ENCODE assay signal across 8 cellular contexts in genomic region chr3:153927107-153927506, GRCh38.
A peak's percentile ranks its signal among the peaks of the same experiment; 100 is the strongest.
DNase-seq lines count a peak whose midpoint lies in the region; ATAC-seq and TF ChIP-seq lines count a peak whose summit lies in the region.

No MANE protein-coding gene starts in this region.

- ATAC-seq in left cardiac atrium, result peak; percentile 41 to 90
- ATAC-seq in upper lobe of right lung, result peak; percentile 57
- ATAC-seq in activated CD8-positive, alpha-beta T cell treated with anti-CD3 and anti-CD28 coated beads, Interleukin-2, amount 10 ng/mL, durations not matched to agents 7 days and 5 days, result no peak

- H3K27ac ChIP-seq in right atrium auricular region (no peak overlapping the region), MM.1S (ENCODE audit: low read length) (no peak overlapping the region), esophagus muscularis mucosa (replicated peaks in 1 of 4) (no peak overlapping the region), upper lobe of right lung (no peak overlapping the region)

- H2AFZ ChIP-seq in MM.1S (ENCODE audit: low read length), result no peak overlapping the region

- no peaks in the 10 kb centered on the region for H3F3A ChIP-seq in MM.1S (ENCODE audit: insufficient read depth, low read length)

- H3K9me3 ChIP-seq in right atrium auricular region, result no peaks in the 10 kb centered on the region
- no peaks in the 10 kb centered on the region for H3K9me3 ChIP-seq in MM.1S (replicated peaks; ENCODE audit: insufficient read depth, low read length)
- no peaks in the 10 kb centered on the region for H3K9me3 ChIP-seq in esophagus muscularis mucosa
- H3K9me3 ChIP-seq in upper lobe of right lung, result no peaks in the 10 kb centered on the region

- WGBS in esophagus muscularis mucosa, result 48% methylated on average over 5 of the region's 5 CpGs

- no peaks in the 10 kb centered on the region for H3K79me2 ChIP-seq in MM.1S (ENCODE audit: low read length)

- H3K36me3 Mint-ChIP-seq in activated CD8-positive, alpha-beta T cell treated with anti-CD3 and anti-CD28 coated beads, Interleukin-2, amount 10 ng/mL, durations not matched to agents 7 days and 5 days (ENCODE audit: low read depth), result no peaks in the 10 kb centered on the region

- DNase-seq in left cardiac atrium, result no peak
- DNase-seq in right atrium auricular region (ENCODE audit: low spot score), result no peak
- peak; percentile 36 for DNase-seq in MM.1S
- no peak for DNase-seq in esophagus muscularis mucosa (ENCODE audit: extremely low spot score)
- no peak for DNase-seq in upper lobe of right lung
- DNase-seq in activated CD8-positive, alpha-beta T cell treated with anti-CD3 and anti-CD28 coated beads, Interleukin-2, amount 10 ng/mL, durations not matched to agents 7 days and 5 days, result no peak
- DNase-seq in GOT3 (lab: John Stamatoyannopoulos, UW), result no peak
- no peak for DNase-seq in GM19240 (ENCODE audit: insufficient read length, low spot score)

- no peak for TF ChIP-seq POLR2A in esophagus muscularis mucosa (IDR thresholded peaks at IDR 0.05; ENCODE audit: low read depth)

- H3K4me3 Mint-ChIP-seq in activated CD8-positive, alpha-beta T cell treated with anti-CD3 and anti-CD28 coated beads, Interleukin-2, amount 10 ng/mL, durations not matched to agents 7 days and 5 days, result no peak overlapping the region

- no peaks in the 10 kb centered on the region for H3K9me3 Mint-ChIP-seq in activated CD8-positive, alpha-beta T cell treated with anti-CD3 and anti-CD28 coated beads, Interleukin-2, amount 10 ng/mL, durations not matched to agents 7 days and 5 days (ENCODE audit: insufficient read depth)

- no peaks in the 10 kb centered on the region for H3K36me3 ChIP-seq in right atrium auricular region
- H3K36me3 ChIP-seq in MM.1S (replicated peaks; ENCODE audit: insufficient read depth, low read length), result no peaks in the 10 kb centered on the region
- H3K36me3 ChIP-seq in esophagus muscularis mucosa, result no peaks in the 10 kb centered on the region
- no peaks in the 10 kb centered on the region for H3K36me3 ChIP-seq in upper lobe of right lung

- TF ChIP-seq EP300 in esophagus muscularis mucosa (IDR thresholded peaks at IDR 0.05), result no peak

- no peak overlapping the region for H3K27ac Mint-ChIP-seq in activated CD8-positive, alpha-beta T cell treated with anti-CD3 and anti-CD28 coated beads, Interleukin-2, amount 10 ng/mL, durations not matched to agents 7 days and 5 days

- intact Hi-C loops in left cardiac atrium (cut with DNase I), result no loop called here
- intact Hi-C loops in esophagus muscularis mucosa (cut with DNase I), result no loop called here
- intact Hi-C loops in upper lobe of right lung (cut with DNase I), result no loop called here

- TF ChIP-seq CTCF in right atrium auricular region (IDR thresholded peaks at IDR 0.05) (peak in 1 of 2 donors; percentile 21), MM.1S (IDR thresholded peaks at IDR 0.05; ENCODE audit: low read length) (peak; percentile 13; the same call in 1 of the 2 replicates), esophagus muscularis mucosa (IDR thresholded peaks at IDR 0.05) (peak; percentile 6 to 26 (median 19)), upper lobe of right lung (IDR thresholded peaks at IDR 0.05) (peak; percentile 29)

- H3K4me1 ChIP-seq in right atrium auricular region (no peaks in the 10 kb centered on the region), MM.1S (ENCODE audit: low read length) (no peaks in the 10 kb centered on the region), esophagus muscularis mucosa (peaks cover 0 to 4% (median 0%) of the 10 kb centered on the region in 4 donors), upper lobe of right lung (no peaks in the 10 kb centered on the region)

- H3K4me2 ChIP-seq in MM.1S (ENCODE audit: low read depth, low read length), result no peak overlapping the region

- H3K4me3 ChIP-seq in right atrium auricular region, result no peak overlapping the region
- no peak overlapping the region for H3K4me3 ChIP-seq in MM.1S (ENCODE audit: low read length)
- H3K4me3 ChIP-seq in esophagus muscularis mucosa, result no peak overlapping the region
- H3K4me3 ChIP-seq in upper lobe of right lung, result no peak overlapping the region

- H3K27me3 Mint-ChIP-seq in activated CD8-positive, alpha-beta T cell treated with anti-CD3 and anti-CD28 coated beads, Interleukin-2, amount 10 ng/mL, durations not matched to agents 7 days and 5 days (ENCODE audit: low read depth), result no peaks in the 10 kb centered on the region

- no peaks in the 10 kb centered on the region for H4K20me1 ChIP-seq in MM.1S (ENCODE audit: insufficient read depth, low read length)

- H3K4me1 Mint-ChIP-seq in activated CD8-positive, alpha-beta T cell treated with anti-CD3 and anti-CD28 coated beads, Interleukin-2, amount 10 ng/mL, durations not matched to agents 7 days and 5 days (ENCODE audit: low read depth), result no peaks in the 10 kb centered on the region

- POLR2A ChIA-PET in activated CD8-positive, alpha-beta T cell treated with anti-CD3 and anti-CD28 coated beads, Interleukin-2, amount 10 ng/mL, durations not matched to agents 7 days and 5 days (lab: Charles Lee), result no interaction called here

- H3K9me2 ChIP-seq in MM.1S (replicated peaks; ENCODE audit: insufficient read depth, low read length), result no peaks in the 10 kb centered on the region

- CTCF ChIA-PET in activated CD8-positive, alpha-beta T cell treated with anti-CD3 and anti-CD28 coated beads, Interleukin-2, amount 10 ng/mL, durations not matched to agents 7 days and 5 days (lab: Charles Lee), result interaction anchor here (0.9 kb wide), 1 partner anchor 16 kb away, joined by 3 read pairs; no protein-coding TSS in a partner anchor

- H3K27me3 ChIP-seq in right atrium auricular region (no peaks in the 10 kb centered on the region), MM.1S (replicated peaks; ENCODE audit: insufficient read depth, low read length) (no peaks in the 10 kb centered on the region), esophagus muscularis mucosa (no peaks in the 10 kb centered on the region), upper lobe of right lung (no peaks in the 10 kb centered on the region)

- no peak overlapping the region for H3K9ac ChIP-seq in MM.1S (ENCODE audit: low read length)
